Comparison of ENCODE assay signal across 15 cellular contexts in genomic region chr4:186078977-186079697, GRCh38. TPM values are rescaled to one million over a fixed set of nuclear protein-coding genes. Genes with fewer than 3 reads are reported as not detected.
DNase-seq lines count a peak whose midpoint lies in the region; ATAC-seq and TF ChIP-seq lines count a peak whose summit lies in the region.
"Had no signal": no experiment of that assay in that cellular context is flagged by ENCODE, and none has a peak within 500 bp of the region (broad histone marks: within the 10 kb centered on the region; RNA-seq: fewer than 3 reads in every experiment).

No MANE protein-coding gene starts in this region.

- H3K4me3 ChIP-seq in A673 (ENCODE audit: low read depth, low read length, poor library complexity, severe bottlenecking): no peak overlapping the region
- H3K4me3 ChIP-seq in IMR-90 (ENCODE audit: insufficient read depth, low read depth, low read length): no peak overlapping the region
- peak overlapping the region; percentile 31 for H3K4me3 ChIP-seq in endodermal cell (ENCODE audit: low read length)

- no peaks in the 10 kb centered on the region for H4K20me1 ChIP-seq in IMR-90 (ENCODE audit: insufficient read depth, low read length)

- H2BK5ac ChIP-seq in IMR-90 (ENCODE audit: low read depth, low read length, poor library complexity, severe bottlenecking): no peak overlapping the region

- in situ Hi-C loops in IMR-90 (cut with MboI; ENCODE audit: low sequenced_read_pairs): no loop called here

- H3K27me3 ChIP-seq in A673 (replicated peaks; ENCODE audit: insufficient read depth, low read depth, low read length, poor library complexity): no peaks in the 10 kb centered on the region
- no peaks in the 10 kb centered on the region for H3K27me3 ChIP-seq in IMR-90 (ENCODE audit: control insufficient read depth, insufficient read depth, low read length)
- no peaks in the 10 kb centered on the region for H3K27me3 ChIP-seq in endodermal cell (ENCODE audit: control insufficient read depth, insufficient read depth, low read length, poor library complexity, severe bottlenecking)

- H4K8ac ChIP-seq in IMR-90 (ENCODE audit: low read depth in 2 of 2, low read length in 2 of 2): no peak overlapping the region

- no peak overlapping the region for H3K4ac ChIP-seq in IMR-90 (ENCODE audit: low read depth, low read length)

- TF ChIP-seq RAD21 in IMR-90 (IDR thresholded peaks at IDR 0.05; ENCODE audit: low read length): no peak

- intact Hi-C loops in A673 (cut with micrococcal nuclease; ENCODE audit: unreplicated experiment): no loop called here
- intact Hi-C loops in IMR-90 (cut with micrococcal nuclease): no loop called here

- no peaks in the 10 kb centered on the region for H3K9me1 ChIP-seq in IMR-90 (ENCODE audit: insufficient read depth, low read length)

- BruUV-seq in A673 (replicated peaks; lab: Mats Ljungman, UMichigan) (no TSS peak), IMR-90 (replicated peaks; lab: Mats Ljungman, UMichigan) (no TSS peak)

- no peak overlapping the region for H3K4me3 Mint-ChIP-seq in endodermal cell
- peak overlapping the region; percentile 32 for H3K4me3 Mint-ChIP-seq in mesothelial cell of epicardium

- H2AK5ac ChIP-seq in IMR-90 (ENCODE audit: low read depth, low read length): no peak overlapping the region

- no peaks in the 10 kb centered on the region for H3K79me1 ChIP-seq in IMR-90 (ENCODE audit: low read depth in 1 of 2, low read length in 2 of 2)

- H3K36me3 ChIP-seq in A673 (ENCODE audit: insufficient read depth, low read length, poor library complexity, severe bottlenecking) (no peaks in the 10 kb centered on the region), IMR-90 (ENCODE audit: control insufficient read depth, insufficient read depth, low read length) (no peaks in the 10 kb centered on the region), endodermal cell (ENCODE audit: control insufficient read depth, insufficient read depth, low read length) (no peaks in the 10 kb centered on the region)

- no peak overlapping the region for H3K23ac ChIP-seq in IMR-90 (ENCODE audit: low read depth, low read length)

- peak overlapping the region; percentile 51 for H2AFZ ChIP-seq in IMR-90 (replicated peaks; ENCODE audit: low read length, poor library complexity)

- H2BK20ac ChIP-seq in IMR-90 (ENCODE audit: low read depth, low read length): no peak overlapping the region

- no peak overlapping the region for H2BK120ac ChIP-seq in IMR-90 (ENCODE audit: low read depth, low read length)

- ATAC-seq in IMR-90 (ENCODE audit: low read depth) (no peak), HG03521 (IDR thresholded peaks at IDR 0.05; ENCODE audit: unreplicated experiment) (no peak)

- no peak overlapping the region for H2BK15ac ChIP-seq in IMR-90 (ENCODE audit: low read depth, low read length)

- no peak overlapping the region for H3K14ac ChIP-seq in IMR-90 (replicated peaks; ENCODE audit: low read depth, low read length)

- DNase-seq in A673 (ENCODE audit: low spot score): peak; percentile 34
- DNase-seq in IMR-90: no peak
- DNase-seq in endodermal cell: peak; percentile 84
- no peak for DNase-seq in mesothelial cell of epicardium (ENCODE audit: low spot score in 2 of 2, unreplicated experiment in 2 of 2)
- no peak for DNase-seq in UCSD-AML1 (lab: John Stamatoyannopoulos, UW; ENCODE audit: unreplicated experiment)
- DNase-seq in AML-193 (lab: John Stamatoyannopoulos, UW): no peak
- DNase-seq in NCI-H748 (lab: John Stamatoyannopoulos, UW; ENCODE audit: unreplicated experiment): no peak
- DNase-seq: ACHN, activated gamma-delta T cell treated with Interleukin-2 at 50 U/mL for 16 hours, midbrain, NCI-H2029, NCI-H82 had no signal

- no CpG with 5 or more reads among the region's 12 CpGs for WGBS in IMR-90 (ENCODE audit: extremely low coverage in 2 of 2, insufficient read length in 1 of 2), 2 experiments
- WGBS in endodermal cell (ENCODE audit: insufficient coverage in 1 of 2, insufficient read length in 1 of 2), 2 experiments: 38 to 49% methylated on average over 4 to 12 of the region's 12 CpGs

- no peak overlapping the region for H4K91ac ChIP-seq in IMR-90 (ENCODE audit: insufficient read depth, low read depth, low read length)

- no peak overlapping the region for H4K5ac ChIP-seq in IMR-90 (ENCODE audit: low read depth, low read length)

- no peaks in the 10 kb centered on the region for H3K9me3 Mint-ChIP-seq in endodermal cell
- H3K9me3 Mint-ChIP-seq in mesothelial cell of epicardium: no peaks in the 10 kb centered on the region

- no peak for TF ChIP-seq POLR2A in IMR-90 (IDR thresholded peaks at IDR 0.05; ENCODE audit: low read depth, low read length)

- CTCF ChIA-PET in A673 (lab: Charles Lee) (interaction anchor here (0.6 kb wide), 1 partner anchor 61 kb away, joined by 6 read pairs; no protein-coding TSS in a partner anchor), IMR-90 (lab: Yijun Ruan, JAX) (interaction anchor here (2.0 kb wide), 1 partner anchor 10 kb away, joined by 5 read pairs; the partner anchor contains the start of gene TLR3)

- POLR2A ChIA-PET in A673 (lab: Charles Lee; ENCODE audit: low non-redundant PET) (interaction anchor here (0.7 kb wide), 1 partner anchor 19 kb away, joined by 3 read pairs; no protein-coding TSS in a partner anchor), IMR-90 (lab: Charles Lee; ENCODE audit: unreplicated experiment) (no interaction called here)

- no peak overlapping the region for H3K4me2 ChIP-seq in IMR-90 (ENCODE audit: low read depth, low read length)

- TF ChIP-seq CTCF in A673 (conservative IDR thresholded peaks at IDR 0.05; ENCODE audit: low read depth, low read length) (no peak), IMR-90 (conservative IDR thresholded peaks at IDR 0.05; ENCODE audit: low read depth, low read length) (no peak), endodermal cell (conservative IDR thresholded peaks at IDR 0.05) (no peak), mesothelial cell of epicardium (IDR thresholded peaks at IDR 0.05; ENCODE audit: unreplicated experiment) (no peak)

- dilution Hi-C loops in IMR-90 (cut with HindIII; ENCODE audit: low sequenced_read_pairs, unreplicated experiment): no loop called here

- H3K27ac Mint-ChIP-seq in endodermal cell (peak overlapping the region; percentile 47), mesothelial cell of epicardium (peak overlapping the region; percentile 81)

- peaks cover 5% of the 10 kb centered on the region for H3K4me1 ChIP-seq in A673 (ENCODE audit: insufficient read depth, low read length, poor library complexity, severe bottlenecking)
- no peaks in the 10 kb centered on the region for H3K4me1 ChIP-seq in IMR-90 (ENCODE audit: control insufficient read depth, insufficient read depth, low read length)
- H3K4me1 ChIP-seq in endodermal cell (ENCODE audit: control insufficient read depth, insufficient read depth, low read length): peaks cover 9% of the 10 kb centered on the region

- no peak overlapping the region for H2AK9ac ChIP-seq in IMR-90 (replicated peaks; ENCODE audit: low read depth, low read length, poor library complexity)

- H3K18ac ChIP-seq in IMR-90 (ENCODE audit: low read depth, low read length): no peak overlapping the region

- no peak overlapping the region for H3K56ac ChIP-seq in IMR-90 (ENCODE audit: extremely low read depth, insufficient read depth, low read length)

- H3K9ac ChIP-seq in IMR-90 (ENCODE audit: low read depth, low read length) (no peak overlapping the region), endodermal cell (ENCODE audit: extremely low read depth, low read length, poor library complexity, severe bottlenecking) (no peak overlapping the region)

- H3K27me3 Mint-ChIP-seq in endodermal cell (ENCODE audit: insufficient read depth): peaks cover 7% of the 10 kb centered on the region
- H3K27me3 Mint-ChIP-seq in mesothelial cell of epicardium (ENCODE audit: low read depth): no peaks in the 10 kb centered on the region

- H3K4me1 Mint-ChIP-seq in endodermal cell: peaks cover 28% of the 10 kb centered on the region
- peaks cover 27% of the 10 kb centered on the region for H3K4me1 Mint-ChIP-seq in mesothelial cell of epicardium

- H3K9me3 ChIP-seq in A673 (ENCODE audit: low read depth, low read length, poor library complexity, severe bottlenecking): no peaks in the 10 kb centered on the region
- H3K9me3 ChIP-seq in IMR-90 (ENCODE audit: control insufficient read depth, insufficient read depth, low read length): no peaks in the 10 kb centered on the region
- no peaks in the 10 kb centered on the region for H3K9me3 ChIP-seq in endodermal cell (ENCODE audit: control insufficient read depth, low read length)

- peak overlapping the region; percentile 16 for H3K27ac ChIP-seq in A673 (ENCODE audit: low read depth, low read length, poor library complexity, severe bottlenecking)
- no peak overlapping the region for H3K27ac ChIP-seq in IMR-90 (ENCODE audit: insufficient read depth, low read length)
- H3K27ac ChIP-seq in endodermal cell (ENCODE audit: low read depth, low read length): no peak overlapping the region
- H3K27ac ChIP-seq: HL-60 had no signal

- H3K36me3 Mint-ChIP-seq in endodermal cell (ENCODE audit: low read depth) (no peaks in the 10 kb centered on the region), mesothelial cell of epicardium (peaks cover 20% of the 10 kb centered on the region)

TF ChIP-seq in IMR-90, 13 proteins besides CTCF, POLR2A, EP300 and RAD21:
- TF ChIP-seq CHD1 (IDR thresholded peaks at IDR 0.05; ENCODE audit: low read depth, low read length): no peak
- no peak for TF ChIP-seq SMC3 (IDR thresholded peaks at IDR 0.05; ENCODE audit: low read depth, low read length)
- no peak for TF ChIP-seq CEBPB (IDR thresholded peaks at IDR 0.05; ENCODE audit: low read depth, low read length)
- TF ChIP-seq MAZ (IDR thresholded peaks at IDR 0.05; ENCODE audit: borderline replicate concordance, low read depth, low read length): no peak

RNA-seq across cellular contexts. Expression of gene TLR3, which starts 10.2 kb away (rescaled TPM):
- total RNA-seq in A673 (2021) (1.8 and 2.5 TPM in 2 replicates), IMR-90 (2012; rRNA removed) (0.28 and 0.36 TPM in 2 replicates), endodermal cell (under 1 TPM in 1 of 2 donors, not detected in 1; 0.26 TPM), mesothelial cell of epicardium (9.1 to 9.3 TPM (median 9.2 TPM) in 3 replicates)
- polyA plus RNA-seq in IMR-90 (2012; rRNA removed): 0.12 and 0.17 TPM in 2 replicates
- polyA plus RNA-seq in IMR-90 (2012; cell fraction: cytosol; rRNA removed): 0.03 TPM in 1 of 2 replicates, not detected in the other
- 0.16 TPM in 1 of 2 replicates, not detected in the other for polyA plus RNA-seq in IMR-90 (2012; cell fraction: nucleus; rRNA removed; ENCODE audit: low replicate concordance)
- 0.43 TPM for polyA plus RNA-seq in endodermal cell (2013, experiment 1 of 2)
- polyA plus RNA-seq in endodermal cell (2013, experiment 2 of 2): not detected

RNA-seq across cellular contexts. Expression of gene FAM149A, which starts 25.4 kb away (rescaled TPM):
- 0.90 and 2.4 TPM in 2 replicates for total RNA-seq in A673 (2021)
- 0.54 and 0.83 TPM in 2 replicates for total RNA-seq in IMR-90 (2012; rRNA removed)
- 0.44 and 0.70 TPM in 2 replicates for polyA plus RNA-seq in IMR-90 (2012; rRNA removed)
- polyA plus RNA-seq in IMR-90 (2012; cell fraction: cytosol; rRNA removed): 0.48 and 0.64 TPM in 2 replicates
- polyA plus RNA-seq in IMR-90 (2012; cell fraction: nucleus; rRNA removed; ENCODE audit: low replicate concordance): 0.27 and 0.37 TPM in 2 replicates
- total RNA-seq in endodermal cell: 1 to 10 TPM; 2.4 to 3.3 TPM
- 6.7 TPM for polyA plus RNA-seq in endodermal cell (2013, experiment 1 of 2)
- 5.4 TPM for polyA plus RNA-seq in endodermal cell (2013, experiment 2 of 2)
- total RNA-seq in mesothelial cell of epicardium: 12.2 to 16.1 TPM (median 13.6 TPM) in 3 replicates
- total RNA-seq: M059J had no signal

Comparison
In these comparisons a context has a peak if more than half of its experiments do, and no peak if none do; other contexts are left out.
1. DNase-seq: peak in A673 (single experiment) and endodermal cell (single experiment); none in IMR-90 (single experiment), mesothelial cell of epicardium (0 of 2), UCSD-AML1 (single experiment), AML-193 (0 of 2) and NCI-H748 (single experiment).